12 cellular contexts compared by ENCODE assay signal in the genomic region with DNA sequence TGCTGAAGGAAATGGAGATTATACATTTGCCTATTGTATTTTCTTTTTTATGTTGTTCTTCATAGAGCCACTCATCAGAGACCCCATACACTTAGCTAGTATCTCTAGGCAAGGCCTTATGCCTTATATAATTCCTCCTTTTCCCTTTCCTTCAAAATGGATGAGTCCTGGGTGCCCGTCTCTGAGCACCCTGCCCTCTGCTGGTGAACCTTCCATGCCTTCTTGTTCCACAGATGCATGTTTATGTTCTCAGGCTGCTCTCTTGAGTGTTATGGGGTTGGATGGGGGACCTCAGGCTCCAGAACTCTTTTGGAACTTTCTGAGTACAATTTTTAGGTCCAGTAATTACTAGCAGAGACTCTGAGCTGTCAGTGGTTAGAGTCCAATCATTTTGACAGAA.
A peak's percentile ranks its signal among the peaks of the same experiment; 100 is the strongest.
DNase-seq lines count a peak whose midpoint lies in the region; ATAC-seq, FAIRE-seq and TF ChIP-seq lines count a peak whose summit lies in the region.
"Had no signal": no experiment of that assay in that cellular context is flagged by ENCODE, and none has a peak within 500 bp of the region (broad histone marks: within the 10 kb centered on the region; RNA-seq: fewer than 3 reads in every experiment).

No MANE protein-coding gene starts in this region.

- no peaks in the 10 kb centered on the region for H3K4me1 ChIP-seq in keratinocyte (ENCODE audit: control insufficient read depth, extremely low read depth, insufficient read depth, low read length)

- TF ChIP-seq CTCF in AG09319 (IDR thresholded peaks at IDR 0.05; ENCODE audit: low read depth, low read length) (peak; percentile 38), VCaP (conservative IDR thresholded peaks at IDR 0.05) (peak; percentile 23; the same call in 1 of the 2 replicates), keratinocyte (optimal IDR thresholded peaks at IDR 0.05 in 1 of 3, IDR thresholded peaks at IDR 0.05 in 1 of 3, conservative IDR thresholded peaks at IDR 0.05 in 1 of 3; ENCODE audit: extremely low read depth in 1 of 3, insufficient read depth in 2 of 3, low read length in 3 of 3) (peak; percentile 41 to 72 (median 63))

- H3K4me1 Mint-ChIP-seq in activated T-cell treated with anti-CD3 and anti-CD28 coated beads, Interleukin-2, amount 50 U/mL, for 72 hours (ENCODE audit: low read depth) = no peaks in the 10 kb centered on the region

- H3K4me3 Mint-ChIP-seq in activated T-cell treated with anti-CD3 and anti-CD28 coated beads, Interleukin-2, amount 50 U/mL, for 72 hours = no peak overlapping the region

- FAIRE-seq in keratinocyte (lab: Jason Lieb, UNC) = no peak

- H3K27ac Mint-ChIP-seq in activated T-cell treated with anti-CD3 and anti-CD28 coated beads, Interleukin-2, amount 50 U/mL, for 72 hours = no peak overlapping the region

- peaks cover 3 to 7% of the 10 kb centered on the region in 2 donors for H3K9me3 Mint-ChIP-seq in activated T-cell treated with anti-CD3 and anti-CD28 coated beads, Interleukin-2, amount 50 U/mL, for 72 hours

- H3K36me3 ChIP-seq in H7 (replicated peaks; ENCODE audit: control insufficient read depth, insufficient read depth, low read length) (no peaks in the 10 kb centered on the region), keratinocyte (ENCODE audit: control insufficient read depth in 2 of 2, extremely low read depth in 1 of 2, insufficient read depth in 2 of 2, low read length in 2 of 2) (no peaks in the 10 kb centered on the region)

- H3K27ac ChIP-seq in VCaP = no peak overlapping the region
- no peak overlapping the region for H3K27ac ChIP-seq in keratinocyte (ENCODE audit: control insufficient read depth, insufficient read depth, low read length)
- H3K27ac ChIP-seq: epithelial cell of prostate had no signal

- dilution Hi-C loops in keratinocyte (cut with MboI; ENCODE audit: extremely low pct_ligation_motif_present, low sequenced_read_pairs) = no loop called here

- no peaks in the 10 kb centered on the region for H4K20me1 ChIP-seq in keratinocyte (ENCODE audit: control insufficient read depth, extremely low read depth, insufficient read depth, low read length)

- DNase-seq in AG09319 (ENCODE audit: extremely low read depth, low read depth) (no peak), H7 (peak; percentile 41), keratinocyte (ENCODE audit: low read depth, low spot score) (no peak), GOT3 (lab: John Stamatoyannopoulos, UW) (no peak), SKM-1 (lab: John Stamatoyannopoulos, UW; ENCODE audit: unreplicated experiment) (no peak)
- DNase-seq in activated T-cell treated with anti-CD3 and anti-CD28 coated beads, Interleukin-2, amount 50 U/mL, for 72 hours = no peak
- DNase-seq: activated gamma-delta T cell treated with Interleukin-2 at 50 U/mL for 16 hours, DMS79, NCI-H2171 had no signal

- no peaks in the 10 kb centered on the region for H3K36me3 Mint-ChIP-seq in activated T-cell treated with anti-CD3 and anti-CD28 coated beads, Interleukin-2, amount 50 U/mL, for 72 hours (ENCODE audit: insufficient read depth in 2 of 2)

- H3K27me3 Mint-ChIP-seq in activated T-cell treated with anti-CD3 and anti-CD28 coated beads, Interleukin-2, amount 50 U/mL, for 72 hours (ENCODE audit: low read depth) = no peaks in the 10 kb centered on the region

- H3K9me3 ChIP-seq in keratinocyte (ENCODE audit: control insufficient read depth, low read depth, low read length) = no peaks in the 10 kb centered on the region

- no peak overlapping the region for H3K4me2 ChIP-seq in keratinocyte (ENCODE audit: control insufficient read depth, extremely low read depth, insufficient read depth, low read depth, low read length)

- no peaks in the 10 kb centered on the region for H3K9me1 ChIP-seq in keratinocyte (ENCODE audit: control insufficient read depth, extremely low read depth, insufficient read depth, low read length)

- no peaks in the 10 kb centered on the region for H3K27me3 ChIP-seq in H7 (ENCODE audit: control insufficient read depth, insufficient read depth, low read length)
- H3K27me3 ChIP-seq in keratinocyte (ENCODE audit: control insufficient read depth, extremely low read depth, insufficient read depth, low read length) = no peaks in the 10 kb centered on the region

- no peak overlapping the region for H2AFZ ChIP-seq in keratinocyte (ENCODE audit: control insufficient read depth, low read length)

- H3K4me3 ChIP-seq in H7 (ENCODE audit: insufficient read depth, low read depth, low read length) (no peak overlapping the region), keratinocyte (ENCODE audit: control insufficient read depth in 2 of 3, extremely low read depth in 1 of 3, insufficient read depth in 2 of 3, low read depth in 1 of 3, low read length in 3 of 3) (no peak overlapping the region)

- no peak overlapping the region for H3K9ac ChIP-seq in keratinocyte (ENCODE audit: control insufficient read depth, extremely low read depth, insufficient read depth, low read length)

- ATAC-seq in HG02623 (IDR thresholded peaks at IDR 0.05; ENCODE audit: unreplicated experiment) = no peak
- no peak for ATAC-seq in activated T-cell treated with anti-CD3 and anti-CD28 coated beads, Interleukin-2, amount 50 U/mL, for 72 hours (replicated peaks in 1 of 2)

- no peaks in the 10 kb centered on the region for H3K79me2 ChIP-seq in keratinocyte (ENCODE audit: control insufficient read depth, insufficient read depth, low read length)
